Comparison of ENCODE assay signal across 18 cellular contexts in the genomic region with DNA sequence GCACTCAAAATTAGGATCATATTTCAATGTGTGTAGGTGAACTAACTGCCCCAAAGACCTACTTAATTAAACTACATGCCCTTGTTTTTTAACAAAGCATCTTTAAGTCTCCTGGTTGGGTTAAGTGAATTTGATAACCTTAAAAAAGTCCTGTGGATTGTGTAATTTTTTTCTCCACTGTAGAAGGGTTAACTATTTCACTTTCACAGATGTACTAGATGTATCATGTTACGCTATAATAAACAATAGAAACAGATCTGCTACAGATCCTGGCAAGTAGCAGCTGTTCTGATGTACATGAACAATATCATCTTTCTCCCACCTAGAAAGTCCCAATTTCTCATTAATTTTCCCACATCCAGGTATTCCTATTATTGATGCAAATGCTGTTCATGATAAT. TPM values are rescaled to one million over a fixed set of nuclear protein-coding genes. Genes with fewer than 3 reads are reported as not detected.
DNase-seq lines count a peak whose midpoint lies in the region; ATAC-seq and TF ChIP-seq lines count a peak whose summit lies in the region.
"Had no signal": no experiment of that assay in that cellular context is flagged by ENCODE, and none has a peak within 500 bp of the region (broad histone marks: within the 10 kb centered on the region; RNA-seq: fewer than 3 reads in every experiment).

No MANE protein-coding gene starts in this region.

- in situ Hi-C loops in astrocyte of the spinal cord (cut with HindIII; ENCODE audit: low sequenced_read_pairs) = no loop called here

- no peak overlapping the region for H3K27ac Mint-ChIP-seq in stimulated activated memory B cell treated with anti-CD40 and anti-IgM and Interleukin-4, amounts not matched to agents 10 μg/mL and 1 μg/mL and 100 μg/mL, for 72 hours
- H3K27ac Mint-ChIP-seq in naive thymus-derived CD8-positive, alpha-beta T cell = no peak overlapping the region
- H3K27ac Mint-ChIP-seq: activated naive CD4-positive, alpha-beta T cell treated with anti-CD3 and anti-CD28 coated beads, Interleukin-2, amount 10 ng/mL, durations not matched to agents 7 days and 5 days had no signal

- CTCF ChIA-PET in HEK293T (lab: Yijun Ruan, JAX) = no interaction called here

- no peaks in the 10 kb centered on the region for H3K4me1 Mint-ChIP-seq in stimulated activated memory B cell treated with anti-CD40 and anti-IgM and Interleukin-4, amounts not matched to agents 10 μg/mL and 1 μg/mL and 100 μg/mL, for 72 hours
- no peaks in the 10 kb centered on the region for H3K4me1 Mint-ChIP-seq in naive thymus-derived CD8-positive, alpha-beta T cell
- H3K4me1 Mint-ChIP-seq: activated naive CD4-positive, alpha-beta T cell treated with anti-CD3 and anti-CD28 coated beads, Interleukin-2, amount 10 ng/mL, durations not matched to agents 7 days and 5 days; CD4-positive, alpha-beta memory T cell had no signal

- H3K27me3 Mint-ChIP-seq in stimulated activated memory B cell treated with anti-CD40 and anti-IgM and Interleukin-4, amounts not matched to agents 10 μg/mL and 1 μg/mL and 100 μg/mL, for 72 hours = no peaks in the 10 kb centered on the region
- H3K27me3 Mint-ChIP-seq in naive thymus-derived CD8-positive, alpha-beta T cell = no peaks in the 10 kb centered on the region
- H3K27me3 Mint-ChIP-seq: activated naive CD4-positive, alpha-beta T cell treated with anti-CD3 and anti-CD28 coated beads, Interleukin-2, amount 10 ng/mL, durations not matched to agents 7 days and 5 days; brain; CD4-positive, alpha-beta memory T cell had no signal

- no peak for ATAC-seq in stimulated activated memory B cell treated with anti-CD40 and anti-IgM and Interleukin-4, amounts not matched to agents 10 μg/mL and 1 μg/mL and 100 μg/mL, for 72 hours
- ATAC-seq in naive thymus-derived CD8-positive, alpha-beta T cell = no peak
- ATAC-seq: gastroesophageal sphincter, left ventricle myocardium superior had no signal

- H3K4me3 ChIP-seq in astrocyte of the spinal cord (ENCODE audit: low read depth, low read length) = no peak overlapping the region
- H3K4me3 ChIP-seq: gastroesophageal sphincter, suprapubic skin had no signal

- POLR2A ChIA-PET in HEK293T (lab: Yijun Ruan, JAX) = no interaction called here
- POLR2A ChIA-PET in naive thymus-derived CD8-positive, alpha-beta T cell (lab: Charles Lee) = no interaction called here

- no peaks in the 10 kb centered on the region for H3K9me3 Mint-ChIP-seq in stimulated activated memory B cell treated with anti-CD40 and anti-IgM and Interleukin-4, amounts not matched to agents 10 μg/mL and 1 μg/mL and 100 μg/mL, for 72 hours
- no peaks in the 10 kb centered on the region for H3K9me3 Mint-ChIP-seq in naive thymus-derived CD8-positive, alpha-beta T cell
- H3K9me3 Mint-ChIP-seq: activated naive CD4-positive, alpha-beta T cell treated with anti-CD3 and anti-CD28 coated beads, Interleukin-2, amount 10 ng/mL, durations not matched to agents 7 days and 5 days had no signal

- no peaks in the 10 kb centered on the region for H3K36me3 Mint-ChIP-seq in stimulated activated memory B cell treated with anti-CD40 and anti-IgM and Interleukin-4, amounts not matched to agents 10 μg/mL and 1 μg/mL and 100 μg/mL, for 72 hours
- no peaks in the 10 kb centered on the region for H3K36me3 Mint-ChIP-seq in naive thymus-derived CD8-positive, alpha-beta T cell
- H3K36me3 Mint-ChIP-seq: brain; CD4-positive, alpha-beta memory T cell had no signal

- TF ChIP-seq CTCF in astrocyte of the spinal cord (IDR thresholded peaks at IDR 0.05; ENCODE audit: low read depth, low read length) = no peak

- DNase-seq in DMS53 (lab: John Stamatoyannopoulos, UW) (peak; percentile 73), HEK293T (ENCODE audit: extremely low spot score) (peak; percentile 15), NCI-H2081 treated with DMSO at 0.1 percent for 48 hours (lab: John Stamatoyannopoulos, UW) (peak; percentile 21), astrocyte of the spinal cord (ENCODE audit: low read depth, low spot score) (peak; percentile 8), NCI-H187 treated with DMSO at 0.1 percent for 48 hours (lab: John Stamatoyannopoulos, UW) (no peak), NAMALWA (ENCODE audit: low spot score) (no peak)
- DNase-seq in naive thymus-derived CD8-positive, alpha-beta T cell = no peak
- DNase-seq: activated naive CD4-positive, alpha-beta T cell treated with anti-CD3 and anti-CD28 coated beads, Interleukin-2, amount 10 ng/mL, durations not matched to agents 7 days and 5 days; CD4-positive, alpha-beta memory T cell; cortex of kidney; GF-D8; left ventricle myocardium superior; MM.1S; stimulated activated CD4-positive, alpha-beta T cell treated with anti-CD3 and anti-CD28 coated beads, Interleukin-4, amount 100 ng/mL, for 1 hour had no signal

- no peak overlapping the region for H3K4me3 Mint-ChIP-seq in stimulated activated memory B cell treated with anti-CD40 and anti-IgM and Interleukin-4, amounts not matched to agents 10 μg/mL and 1 μg/mL and 100 μg/mL, for 72 hours
- H3K4me3 Mint-ChIP-seq in naive thymus-derived CD8-positive, alpha-beta T cell = no peak overlapping the region
- H3K4me3 Mint-ChIP-seq: activated naive CD4-positive, alpha-beta T cell treated with anti-CD3 and anti-CD28 coated beads, Interleukin-2, amount 10 ng/mL, durations not matched to agents 7 days and 5 days; CD4-positive, alpha-beta memory T cell had no signal

TF ChIP-seq in HEK293T, 16 proteins besides CTCF, POLR2A, EP300 and RAD21:
- TF ChIP-seq TARDBP (IDR thresholded peaks at IDR 0.05) (no peak), LEF1 (IDR thresholded peaks at IDR 0.05; ENCODE audit: borderline replicate concordance) (no peak), SP1 (IDR thresholded peaks at IDR 0.05) (no peak), NFRKB (IDR thresholded peaks at IDR 0.05) (no peak), ELF4 (IDR thresholded peaks at IDR 0.05) (no peak)

RNA-seq across cellular contexts. Expression of a gene that starts 18.9 kb away (rescaled TPM):
- total RNA-seq in naive thymus-derived CD8-positive, alpha-beta T cell = under 1 TPM; 0.19 to 0.44 TPM
- not detected for polyA plus RNA-seq in naive thymus-derived CD8-positive, alpha-beta T cell
- polyA plus RNA-seq: CD4-positive, alpha-beta memory T cell had no signal

RNA-seq across cellular contexts. Expression of a gene that starts 19.2 kb away (rescaled TPM):
- total RNA-seq in naive thymus-derived CD8-positive, alpha-beta T cell = 10 to 100 TPM; 18.9 to 19.3 TPM
- polyA plus RNA-seq in naive thymus-derived CD8-positive, alpha-beta T cell = 10 to 100 TPM; 28.0 to 71.2 (median 35.1) TPM

Comparison
In these comparisons a context has a peak if more than half of its experiments do, and no peak if none do; other contexts are left out.
1. DNase-seq: peak in DMS53 (single experiment), HEK293T (single experiment), NCI-H2081 treated with DMSO at 0.1 percent for 48 hours (single experiment) and astrocyte of the spinal cord (single experiment); none in NCI-H187 treated with DMSO at 0.1 percent for 48 hours (single experiment), NAMALWA (single experiment) and naive thymus-derived CD8-positive, alpha-beta T cell (0 of 10).